ENCODE assay signal across 1 cellular context in genomic region chr20:49906615-49907154, GRCh38.
A peak's percentile ranks its signal among the peaks of the same experiment; 100 is the strongest.
TF ChIP-seq lines count a peak whose summit lies in the region.

No MANE protein-coding gene starts in this region.

TF ChIP-seq in K562, 482 proteins besides CTCF, POLR2A, EP300 and RAD21:
- no peak for TF ChIP-seq TFAM (CRISPR knock-in tag; conservative IDR thresholded peaks at IDR 0.05)
- peak; percentile 43; the same call in 1 of the 2 replicates for TF ChIP-seq C11orf30 (IDR thresholded peaks at IDR 0.05; ENCODE audit: low read depth)
- TF ChIP-seq ZNF316 (IDR thresholded peaks at IDR 0.05): peak; percentile 33
TF ChIP-seq in K562: peak in this region for 2.
